ENCODE assay signal across 8 cellular contexts in the genomic region with DNA sequence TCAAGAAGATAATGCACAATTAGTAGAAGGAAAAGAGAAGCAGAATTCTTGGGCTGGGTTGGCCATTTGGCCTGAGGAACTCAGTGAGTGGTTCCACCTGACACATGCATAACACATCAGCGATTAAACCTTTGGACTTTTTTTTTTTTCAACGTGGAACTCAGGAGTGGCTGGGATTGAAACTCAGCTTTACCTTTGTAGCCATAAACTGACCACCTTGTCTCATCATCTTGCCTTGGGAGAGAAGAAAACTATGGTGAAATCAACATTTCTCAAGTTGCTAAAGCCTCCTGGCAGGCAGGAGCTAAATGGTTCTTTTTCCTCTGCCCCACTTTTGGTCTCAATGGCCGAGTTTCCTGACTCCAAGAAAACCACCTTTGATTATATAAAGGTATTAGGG. TPM values are rescaled to one million over a fixed set of nuclear protein-coding genes. Genes with fewer than 3 reads are reported as not detected.
DNase-seq lines count a peak whose midpoint lies in the region; ATAC-seq and TF ChIP-seq lines count a peak whose summit lies in the region.

No MANE protein-coding gene starts in this region.

- H3K4me1 ChIP-seq in ACC112 (ENCODE audit: control insufficient read depth, insufficient read depth, low read length, unreplicated experiment) (peaks cover 4% of the 10 kb centered on the region), colonic mucosa (no peaks in the 10 kb centered on the region), mucosa of rectum (ENCODE audit: control insufficient read depth in 2 of 2, insufficient read depth in 2 of 2, low read length in 2 of 2) (peaks cover 13 to 23% of the 10 kb centered on the region in 2 donors)

- peaks cover 21% of the 10 kb centered on the region for H3K79me2 ChIP-seq in ACC112 (ENCODE audit: control insufficient read depth, insufficient read depth, low read length, unreplicated experiment)

- peak overlapping the region; percentile 32 to 71 for H3K9ac ChIP-seq in colonic mucosa (ENCODE audit: low read depth in 2 of 2, low read length in 2 of 2)
- H3K9ac ChIP-seq in mucosa of rectum (ENCODE audit: low read depth in 1 of 2, low read length in 2 of 2): peak overlapping the region; percentile 70 to 76

- H3K27ac ChIP-seq in ACC112 (ENCODE audit: low read depth, low read length) (0 out of 2 replicates have a peak overlapping the region, but pooled peaks have one; percentile 25), colonic mucosa (peak overlapping the region; percentile 86), mucosa of rectum (ENCODE audit: low read depth in 2 of 2, low read length in 2 of 2) (peak overlapping the region; percentile 84 to 89)

- H2AFZ ChIP-seq in ACC112 (ENCODE audit: low read length, unreplicated experiment): peak overlapping the region; percentile 84

- H3K9me3 ChIP-seq in colonic mucosa (no peaks in the 10 kb centered on the region), mucosa of rectum (ENCODE audit: control insufficient read depth in 2 of 2, low read length in 2 of 2) (no peaks in the 10 kb centered on the region)

- ATAC-seq in HG03095 (IDR thresholded peaks at IDR 0.05; ENCODE audit: unreplicated experiment): no peak
- no peak for ATAC-seq in omental fat pad (ENCODE audit: low FRiP score)
- no peak for ATAC-seq in HG03469 (IDR thresholded peaks at IDR 0.05; ENCODE audit: unreplicated experiment)

- intact Hi-C loops in colonic mucosa (cut with DNase I): loop anchor here (10.0 kb wide), 1 partner anchor 58 kb away; no protein-coding TSS in a partner anchor

- TF ChIP-seq EP300 in Ishikawa (IDR thresholded peaks at IDR 0.05; ENCODE audit: borderline replicate concordance): no peak

- TF ChIP-seq CTCF in colonic mucosa (IDR thresholded peaks at IDR 0.05): no peak
- no peak for TF ChIP-seq CTCF in omental fat pad (IDR thresholded peaks at IDR 0.05)

- H3K27me3 ChIP-seq in ACC112 (ENCODE audit: insufficient read depth, low read length) (no peaks in the 10 kb centered on the region), colonic mucosa (no peaks in the 10 kb centered on the region), mucosa of rectum (ENCODE audit: control insufficient read depth in 2 of 2, insufficient read depth in 2 of 2, low read length in 2 of 2) (no peaks in the 10 kb centered on the region)

- TF ChIP-seq RAD21 in Ishikawa (IDR thresholded peaks at IDR 0.05; ENCODE audit: low read depth): no peak

- DNase-seq in colonic mucosa: no peak
- DNase-seq in stimulated activated CD4-positive, alpha-beta T cell treated with anti-CD3 and anti-CD28 coated beads, Interleukin-4, amount 100 ng/mL, for 24 hours: no peak
- no peak for DNase-seq in omental fat pad (ENCODE audit: low spot score)

- H3K4me3 ChIP-seq in ACC112 (ENCODE audit: low read depth, low read length) (peak overlapping the region; percentile 80), colonic mucosa (peak overlapping the region; percentile 76), mucosa of rectum (ENCODE audit: low read length in 2 of 2) (peak overlapping the region; percentile 67)

- H3K36me3 ChIP-seq in ACC112 (ENCODE audit: insufficient read depth, low read length) (no peaks in the 10 kb centered on the region), colonic mucosa (no peaks in the 10 kb centered on the region), mucosa of rectum (ENCODE audit: control insufficient read depth in 2 of 2, insufficient read depth in 2 of 2, low read length in 2 of 2) (no peaks in the 10 kb centered on the region)

TF ChIP-seq in Ishikawa, 13 proteins besides CTCF, POLR2A, EP300 and RAD21:
- TF ChIP-seq ZBTB7A (IDR thresholded peaks at IDR 0.05; ENCODE audit: low read depth): no peak
- TF ChIP-seq EGR1 (IDR thresholded peaks at IDR 0.05): no peak
- TF ChIP-seq TAF1 (IDR thresholded peaks at IDR 0.05; ENCODE audit: low read depth): no peak
- no peak for TF ChIP-seq TCF12 (IDR thresholded peaks at IDR 0.05; ENCODE audit: low read depth)
- TF ChIP-seq, protein P1, sequence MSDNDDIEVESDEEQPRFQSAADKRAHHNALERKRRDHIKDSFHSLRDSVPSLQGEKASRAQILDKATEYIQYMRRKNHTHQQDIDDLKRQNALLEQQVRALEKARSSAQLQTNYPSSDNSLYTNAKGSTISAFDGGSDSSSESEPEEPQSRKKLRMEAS (IDR thresholded peaks at IDR 0.05): 0 out of 2 replicates have a peak, but pooled peaks have one; percentile 2
- no peak for TF ChIP-seq TEAD4 (IDR thresholded peaks at IDR 0.05)
- TF ChIP-seq, protein P2, sequence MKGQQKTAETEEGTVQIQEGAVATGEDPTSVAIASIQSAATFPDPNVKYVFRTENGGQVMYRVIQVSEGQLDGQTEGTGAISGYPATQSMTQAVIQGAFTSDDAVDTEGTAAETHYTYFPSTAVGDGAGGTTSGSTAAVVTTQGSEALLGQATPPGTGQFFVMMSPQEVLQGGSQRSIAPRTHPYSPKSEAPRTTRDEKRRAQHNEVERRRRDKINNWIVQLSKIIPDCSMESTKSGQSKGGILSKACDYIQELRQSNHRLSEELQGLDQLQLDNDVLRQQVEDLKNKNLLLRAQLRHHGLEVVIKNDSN (IDR thresholded peaks at IDR 0.05): no peak
- TF ChIP-seq, protein P3, sequence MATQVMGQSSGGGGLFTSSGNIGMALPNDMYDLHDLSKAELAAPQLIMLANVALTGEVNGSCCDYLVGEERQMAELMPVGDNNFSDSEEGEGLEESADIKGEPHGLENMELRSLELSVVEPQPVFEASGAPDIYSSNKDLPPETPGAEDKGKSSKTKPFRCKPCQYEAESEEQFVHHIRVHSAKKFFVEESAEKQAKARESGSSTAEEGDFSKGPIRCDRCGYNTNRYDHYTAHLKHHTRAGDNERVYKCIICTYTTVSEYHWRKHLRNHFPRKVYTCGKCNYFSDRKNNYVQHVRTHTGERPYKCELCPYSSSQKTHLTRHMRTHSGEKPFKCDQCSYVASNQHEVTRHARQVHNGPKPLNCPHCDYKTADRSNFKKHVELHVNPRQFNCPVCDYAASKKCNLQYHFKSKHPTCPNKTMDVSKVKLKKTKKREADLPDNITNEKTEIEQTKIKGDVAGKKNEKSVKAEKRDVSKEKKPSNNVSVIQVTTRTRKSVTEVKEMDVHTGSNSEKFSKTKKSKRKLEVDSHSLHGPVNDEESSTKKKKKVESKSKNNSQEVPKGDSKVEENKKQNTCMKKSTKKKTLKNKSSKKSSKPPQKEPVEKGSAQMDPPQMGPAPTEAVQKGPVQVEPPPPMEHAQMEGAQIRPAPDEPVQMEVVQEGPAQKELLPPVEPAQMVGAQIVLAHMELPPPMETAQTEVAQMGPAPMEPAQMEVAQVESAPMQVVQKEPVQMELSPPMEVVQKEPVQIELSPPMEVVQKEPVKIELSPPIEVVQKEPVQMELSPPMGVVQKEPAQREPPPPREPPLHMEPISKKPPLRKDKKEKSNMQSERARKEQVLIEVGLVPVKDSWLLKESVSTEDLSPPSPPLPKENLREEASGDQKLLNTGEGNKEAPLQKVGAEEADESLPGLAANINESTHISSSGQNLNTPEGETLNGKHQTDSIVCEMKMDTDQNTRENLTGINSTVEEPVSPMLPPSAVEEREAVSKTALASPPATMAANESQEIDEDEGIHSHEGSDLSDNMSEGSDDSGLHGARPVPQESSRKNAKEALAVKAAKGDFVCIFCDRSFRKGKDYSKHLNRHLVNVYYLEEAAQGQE (IDR thresholded peaks at IDR 0.05; ENCODE audit: low read depth): no peak

RNA-seq across cellular contexts. Expression of a gene that starts 16.3 kb away (rescaled TPM):
- total RNA-seq in colonic mucosa: under 1 TPM in 1 of 2 donors, not detected in 1; 0.91 TPM
- total RNA-seq in omental fat pad: 1 to 10 TPM in 1 of 4 donors, not detected in 3; 3.6 TPM

Comparison
In these comparisons a context has a peak if more than half of its experiments do, and no peak if none do; other contexts are left out.
1. H3K27ac ChIP-seq: peak in every context shown above with its lines; median percentile 86 in mucosa of rectum; 86 in colonic mucosa; 25 in ACC112.